23 cellular contexts compared by ENCODE assay signal in the genomic region with DNA sequence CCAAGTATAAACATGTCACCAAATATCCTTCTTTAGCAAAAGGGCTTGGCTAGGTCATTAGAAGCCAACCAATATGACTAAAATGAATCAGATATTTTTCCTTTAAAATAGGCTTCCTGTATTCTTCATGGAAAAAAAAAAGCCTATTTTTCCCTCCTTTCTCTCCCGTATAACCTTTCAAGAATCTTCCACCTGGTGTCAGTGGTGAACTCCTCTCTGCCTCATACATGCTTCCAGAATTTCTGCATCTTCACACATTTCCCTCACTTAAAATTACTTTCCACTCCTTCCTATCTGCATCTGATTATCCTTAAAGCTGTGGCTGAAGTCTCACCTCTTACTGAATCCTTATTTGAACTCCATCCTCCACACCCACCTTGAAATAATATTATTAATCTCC.
"Had no signal": no experiment of that assay in that cellular context is flagged by ENCODE, and none has a peak within 500 bp of the region (broad histone marks: within the 10 kb centered on the region; RNA-seq: fewer than 3 reads in every experiment).

No MANE protein-coding gene starts in this region.

- H3K27ac ChIP-seq: epithelial cell of prostate, gastroesophageal sphincter, heart left ventricle, hepatocyte, lower lobe of right lung, neural progenitor cell, parathyroid adenoma, right lobe of liver, testis, tibial artery had no signal

- H3K4me1 ChIP-seq: gastroesophageal sphincter, heart left ventricle, lower lobe of right lung, neural progenitor cell, parathyroid adenoma, right lobe of liver, testis, tibial artery had no signal

- H3K4me3 ChIP-seq: gastroesophageal sphincter, heart left ventricle, hepatocyte, lower lobe of right lung, neural progenitor cell, right lobe of liver, testis, tibial artery had no signal

- DNase-seq: cortex of kidney; foreskin fibroblast; heart left ventricle; left ventricle myocardium superior; lower lobe of right lung; natural killer cell; right lobe of liver; small intestine; stimulated activated CD4-positive, alpha-beta T cell treated with anti-CD3 and anti-CD28 coated beads, Interleukin-12 subunit alpha, Interleukin-12 subunit beta, amount 100 ng/mL, for 4 hours; stimulated activated CD4-positive, alpha-beta T cell treated with anti-CD3 and anti-CD28 coated beads, Interleukin-1b, Interleukin-23, amount 100 ng/mL, for 48 hours; stimulated activated CD4-positive, alpha-beta T cell treated with anti-CD3 and anti-CD28 coated beads, Interleukin-4, amount 100 ng/mL, for 24 hours; stimulated activated naive CD8-positive, alpha-beta T cell treated with anti-CD3 and anti-CD28 coated beads, Interleukin-15, Interleukin-2, amounts not matched to agents 100 U/mL and 50 U/mL, for 24 hours; substantia nigra; testis; tibial artery had no signal

- FAIRE-seq: keratinocyte, small intestine had no signal

- H3K9ac ChIP-seq: neural progenitor cell, parathyroid adenoma had no signal

- H3K79me2 ChIP-seq: hepatocyte, parathyroid adenoma had no signal

- H3K4me2 ChIP-seq: hepatocyte, neural progenitor cell had no signal

- ATAC-seq: esophagus mucosa; gastroesophageal sphincter; heart left ventricle; left ventricle myocardium superior; lower lobe of right lung; natural killer cell; right lobe of liver; stimulated activated effector memory CD8-positive, alpha-beta T cell treated with anti-CD3 and anti-CD28 coated beads, Interleukin-12 subunit alpha, Interleukin-12 subunit beta, amount 100 ng/mL, for 72 hours; stimulated activated naive CD8-positive, alpha-beta T cell treated with anti-CD3 and anti-CD28 coated beads, Interleukin-15, Interleukin-2, amounts not matched to agents 100 U/mL and 50 U/mL, for 24 hours had no signal

- H2AFZ ChIP-seq: hepatocyte, neural progenitor cell, parathyroid adenoma had no signal

- H3K9me3 ChIP-seq: gastroesophageal sphincter, heart left ventricle, lower lobe of right lung, right lobe of liver, testis, tibial artery had no signal

- H3K36me3 ChIP-seq: gastroesophageal sphincter, heart left ventricle, lower lobe of right lung, neural progenitor cell, right lobe of liver, tibial artery had no signal

- H3K27me3 ChIP-seq: gastroesophageal sphincter, heart left ventricle, hepatocyte, neural progenitor cell, right lobe of liver, testis, tibial artery had no signal
